Comparison of ENCODE assay signal across 1 cellular context in the genomic region with DNA sequence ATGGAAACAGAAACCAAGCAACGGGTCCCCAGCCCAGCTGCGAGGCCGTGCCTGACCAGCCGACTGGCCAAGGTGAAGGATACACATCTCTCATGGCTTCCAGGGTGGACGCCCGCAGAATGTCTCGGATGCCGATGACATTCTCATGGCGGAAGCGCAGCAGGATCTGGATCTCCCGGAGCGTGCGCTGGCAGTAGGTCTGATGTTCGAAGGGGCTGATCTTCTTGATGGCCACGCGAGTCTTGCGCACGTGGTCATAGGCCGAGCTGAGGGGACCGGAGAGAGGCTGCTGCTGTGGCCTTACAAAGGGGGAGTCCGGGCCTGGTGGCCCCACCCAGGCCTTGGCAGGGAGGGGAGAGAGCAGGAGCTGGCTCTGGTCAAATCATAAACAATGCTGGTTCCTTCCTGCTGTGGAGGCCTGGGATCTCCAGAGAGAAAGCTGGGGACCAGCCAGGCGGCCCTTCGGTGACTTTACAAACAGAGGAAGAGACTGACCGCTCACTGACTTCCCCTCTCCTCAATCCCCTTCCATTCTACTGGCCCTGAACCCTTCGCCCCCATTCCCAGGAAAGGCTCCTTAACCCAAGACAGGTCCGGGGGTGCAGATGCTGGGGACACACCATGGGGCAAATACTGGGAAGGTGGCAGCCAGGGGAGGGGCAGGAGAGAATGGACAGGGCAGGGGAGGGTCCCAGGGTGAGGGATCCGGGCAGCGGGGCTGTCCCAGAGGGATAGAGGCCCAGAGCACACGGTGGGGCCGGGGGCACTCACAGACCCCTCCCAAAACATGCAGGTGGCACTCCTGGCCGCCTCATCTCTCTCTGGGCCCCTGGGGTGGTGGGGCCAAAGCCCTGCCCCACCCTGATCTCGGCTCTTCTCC.
TF ChIP-seq lines count a peak whose summit lies in the region.

No MANE protein-coding gene starts in this region.

TF ChIP-seq in H1, 55 proteins besides CTCF, POLR2A, EP300 and RAD21:
- TF ChIP-seq RBBP5 (IDR thresholded peaks at IDR 0.05; ENCODE audit: borderline replicate concordance, low read depth, low read length) (no peak), ZNF274 (IDR thresholded peaks at IDR 0.05; ENCODE audit: borderline replicate concordance, extremely low read depth, low read length) (no peak), CHD2 (IDR thresholded peaks at IDR 0.05; ENCODE audit: low read length) (no peak), GTF2F1 (IDR thresholded peaks at IDR 0.05; ENCODE audit: borderline replicate concordance, low read depth, low read length) (no peak), BACH1 (IDR thresholded peaks at IDR 0.05; ENCODE audit: low read length) (no peak), SIX5 (IDR thresholded peaks at IDR 0.05; ENCODE audit: low read depth, low read length) (no peak), SIRT6 (IDR thresholded peaks at IDR 0.05; ENCODE audit: low read length) (no peak), TAF7 (optimal IDR thresholded peaks at IDR 0.05; ENCODE audit: borderline replicate concordance, low read depth, low read length) (no peak), RXRA (IDR thresholded peaks at IDR 0.05; ENCODE audit: insufficient read depth, low read depth, low read length) (no peak), SAP30 (IDR thresholded peaks at IDR 0.05; ENCODE audit: insufficient read depth, insufficient replicate concordance, low read length) (no peak), KDM5A (IDR thresholded peaks at IDR 0.05; ENCODE audit: low read length) (no peak), CBX8 (IDR thresholded peaks at IDR 0.05; ENCODE audit: borderline replicate concordance, low read depth, low read length) (no peak), HDAC2 (IDR thresholded peaks at IDR 0.05; ENCODE audit: borderline replicate concordance in 1 of 2, low read depth in 2 of 2, low read length in 2 of 2) (no peak), ASH2L (IDR thresholded peaks at IDR 0.05; ENCODE audit: low read length) (no peak), MAFK (IDR thresholded peaks at IDR 0.05; ENCODE audit: low read depth, low read length) (no peak)
- TF ChIP-seq, protein P1, sequence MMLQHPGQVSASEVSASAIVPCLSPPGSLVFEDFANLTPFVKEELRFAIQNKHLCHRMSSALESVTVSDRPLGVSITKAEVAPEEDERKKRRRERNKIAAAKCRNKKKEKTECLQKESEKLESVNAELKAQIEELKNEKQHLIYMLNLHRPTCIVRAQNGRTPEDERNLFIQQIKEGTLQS (IDR thresholded peaks at IDR 0.05; ENCODE audit: insufficient read depth, low read depth, low read length): no peak
- TF ChIP-seq, protein P2, sequence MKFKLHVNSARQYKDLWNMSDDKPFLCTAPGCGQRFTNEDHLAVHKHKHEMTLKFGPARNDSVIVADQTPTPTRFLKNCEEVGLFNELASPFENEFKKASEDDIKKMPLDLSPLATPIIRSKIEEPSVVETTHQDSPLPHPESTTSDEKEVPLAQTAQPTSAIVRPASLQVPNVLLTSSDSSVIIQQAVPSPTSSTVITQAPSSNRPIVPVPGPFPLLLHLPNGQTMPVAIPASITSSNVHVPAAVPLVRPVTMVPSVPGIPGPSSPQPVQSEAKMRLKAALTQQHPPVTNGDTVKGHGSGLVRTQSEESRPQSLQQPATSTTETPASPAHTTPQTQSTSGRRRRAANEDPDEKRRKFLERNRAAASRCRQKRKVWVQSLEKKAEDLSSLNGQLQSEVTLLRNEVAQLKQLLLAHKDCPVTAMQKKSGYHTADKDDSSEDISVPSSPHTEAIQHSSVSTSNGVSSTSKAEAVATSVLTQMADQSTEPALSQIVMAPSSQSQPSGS (IDR thresholded peaks at IDR 0.05; ENCODE audit: low read length): no peak
- TF ChIP-seq, protein P3, sequence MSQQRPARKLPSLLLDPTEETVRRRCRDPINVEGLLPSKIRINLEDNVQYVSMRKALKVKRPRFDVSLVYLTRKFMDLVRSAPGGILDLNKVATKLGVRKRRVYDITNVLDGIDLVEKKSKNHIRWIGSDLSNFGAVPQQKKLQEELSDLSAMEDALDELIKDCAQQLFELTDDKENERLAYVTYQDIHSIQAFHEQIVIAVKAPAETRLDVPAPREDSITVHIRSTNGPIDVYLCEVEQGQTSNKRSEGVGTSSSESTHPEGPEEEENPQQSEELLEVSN (IDR thresholded peaks at IDR 0.05): no peak
TF ChIP-seq in H1: peak in this region for 0.
